ENCODE assay signal across 1 cellular context in genomic region chr2:21289994-21290393, GRCh38.
TF ChIP-seq lines count a peak whose summit lies in the region.

No MANE protein-coding gene starts in this region.

TF ChIP-seq in IMR-90, 13 proteins besides CTCF, POLR2A, EP300 and RAD21 (continued from another document):
- TF ChIP-seq NFE2L2 (IDR thresholded peaks at IDR 0.05; ENCODE audit: low read depth, low read length) (no peak), MAZ (IDR thresholded peaks at IDR 0.05; ENCODE audit: borderline replicate concordance, low read depth, low read length) (no peak), BHLHE40 (IDR thresholded peaks at IDR 0.05; ENCODE audit: low read depth, low read length) (no peak), FOS (IDR thresholded peaks at IDR 0.05; ENCODE audit: low read depth, low read length) (no peak), RCOR1 (IDR thresholded peaks at IDR 0.05; ENCODE audit: insufficient replicate concordance, low read length) (no peak), MAFK (IDR thresholded peaks at IDR 0.05; ENCODE audit: low read depth, low read length) (no peak), SMC3 (IDR thresholded peaks at IDR 0.05; ENCODE audit: low read depth, low read length) (no peak)
- TF ChIP-seq, protein P1, sequence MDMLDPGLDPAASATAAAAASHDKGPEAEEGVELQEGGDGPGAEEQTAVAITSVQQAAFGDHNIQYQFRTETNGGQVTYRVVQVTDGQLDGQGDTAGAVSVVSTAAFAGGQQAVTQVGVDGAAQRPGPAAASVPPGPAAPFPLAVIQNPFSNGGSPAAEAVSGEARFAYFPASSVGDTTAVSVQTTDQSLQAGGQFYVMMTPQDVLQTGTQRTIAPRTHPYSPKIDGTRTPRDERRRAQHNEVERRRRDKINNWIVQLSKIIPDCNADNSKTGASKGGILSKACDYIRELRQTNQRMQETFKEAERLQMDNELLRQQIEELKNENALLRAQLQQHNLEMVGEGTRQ (IDR thresholded peaks at IDR 0.05; ENCODE audit: low read depth, low read length): no peak
- TF ChIP-seq, protein P2, sequence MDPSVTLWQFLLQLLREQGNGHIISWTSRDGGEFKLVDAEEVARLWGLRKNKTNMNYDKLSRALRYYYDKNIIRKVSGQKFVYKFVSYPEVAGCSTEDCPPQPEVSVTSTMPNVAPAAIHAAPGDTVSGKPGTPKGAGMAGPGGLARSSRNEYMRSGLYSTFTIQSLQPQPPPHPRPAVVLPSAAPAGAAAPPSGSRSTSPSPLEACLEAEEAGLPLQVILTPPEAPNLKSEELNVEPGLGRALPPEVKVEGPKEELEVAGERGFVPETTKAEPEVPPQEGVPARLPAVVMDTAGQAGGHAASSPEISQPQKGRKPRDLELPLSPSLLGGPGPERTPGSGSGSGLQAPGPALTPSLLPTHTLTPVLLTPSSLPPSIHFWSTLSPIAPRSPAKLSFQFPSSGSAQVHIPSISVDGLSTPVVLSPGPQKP (IDR thresholded peaks at IDR 0.05; ENCODE audit: borderline replicate concordance, low read depth, low read length): no peak
